17 cellular contexts compared by ENCODE assay signal in genomic region chr11:20030472-20030871, GRCh38.
"Had no signal": no experiment of that assay in that cellular context is flagged by ENCODE, and none has a peak within 500 bp of the region (broad histone marks: within the 10 kb centered on the region; RNA-seq: fewer than 3 reads in every experiment).

No MANE protein-coding gene starts in this region.

- H3K9ac ChIP-seq: neural progenitor cell, parathyroid adenoma had no signal

- H3K27me3 ChIP-seq: esophagus squamous epithelium, heart right ventricle, neural progenitor cell, vagina had no signal

- H3K9me3 ChIP-seq: esophagus squamous epithelium, heart right ventricle, vagina had no signal

- H3K4me3 Mint-ChIP-seq: activated CD8-positive, alpha-beta memory T cell treated with anti-CD3 and anti-CD28 coated beads, Interleukin-2, amount 10 ng/mL, durations not matched to agents 7 days and 5 days; activated naive CD8-positive, alpha-beta T cell treated with anti-CD3 and anti-CD28 coated beads, Interleukin-2, amount 10 ng/mL, durations not matched to agents 7 days and 5 days; activated T-cell treated with anti-CD3 and anti-CD28 coated beads, Interleukin-2, amount 50 U/mL, for 72 hours; neural progenitor cell had no signal

- H2AFZ ChIP-seq: neural progenitor cell, parathyroid adenoma had no signal

- H3K9me3 Mint-ChIP-seq: activated naive CD8-positive, alpha-beta T cell treated with anti-CD3 and anti-CD28 coated beads, Interleukin-2, amount 10 ng/mL, durations not matched to agents 7 days and 5 days; activated T-cell treated with anti-CD3 and anti-CD28 coated beads, Interleukin-2, amount 50 U/mL, for 72 hours; neural progenitor cell had no signal

- H3K4me3 ChIP-seq: esophagus squamous epithelium, heart right ventricle, neural progenitor cell, vagina had no signal

- H3K79me2 ChIP-seq: parathyroid adenoma had no signal

- H3K4me1 Mint-ChIP-seq: activated CD8-positive, alpha-beta memory T cell treated with anti-CD3 and anti-CD28 coated beads, Interleukin-2, amount 10 ng/mL, durations not matched to agents 7 days and 5 days; activated naive CD8-positive, alpha-beta T cell treated with anti-CD3 and anti-CD28 coated beads, Interleukin-2, amount 10 ng/mL, durations not matched to agents 7 days and 5 days had no signal

- FAIRE-seq: bronchial epithelial cell, endometrium, keratinocyte, small intestine had no signal

- H3K27ac Mint-ChIP-seq: activated CD8-positive, alpha-beta memory T cell treated with anti-CD3 and anti-CD28 coated beads, Interleukin-2, amount 10 ng/mL, durations not matched to agents 7 days and 5 days; activated naive CD8-positive, alpha-beta T cell treated with anti-CD3 and anti-CD28 coated beads, Interleukin-2, amount 10 ng/mL, durations not matched to agents 7 days and 5 days; activated T-cell treated with anti-CD3 and anti-CD28 coated beads, Interleukin-2, amount 50 U/mL, for 72 hours; neural progenitor cell had no signal

- ATAC-seq: activated CD4-positive, CD25-positive, alpha-beta regulatory T cell treated with anti-CD3 and anti-CD28 coated beads, Interleukin-2, amount 50 U/mL, for 24 hours; activated CD8-positive, alpha-beta memory T cell treated with anti-CD3 and anti-CD28 coated beads, Interleukin-2, amount 10 ng/mL, durations not matched to agents 7 days and 5 days; activated T-cell treated with anti-CD3 and anti-CD28 coated beads, Interleukin-2, amount 50 U/mL, for 72 hours; heart right ventricle had no signal

- H3K27ac ChIP-seq: neural progenitor cell, vagina had no signal

- DNase-seq: activated CD4-positive, alpha-beta T cell treated with anti-CD3 and anti-CD28 coated beads, Interleukin-2, amount 50 U/mL, for 48 hours; activated CD8-positive, alpha-beta memory T cell treated with anti-CD3 and anti-CD28 coated beads, Interleukin-2, amount 10 ng/mL, durations not matched to agents 7 days and 5 days; activated naive CD8-positive, alpha-beta T cell treated with anti-CD3 and anti-CD28 coated beads, Interleukin-2, amount 10 ng/mL, durations not matched to agents 7 days and 5 days; activated T-cell treated with anti-CD3 and anti-CD28 coated beads, Interleukin-2, amount 50 U/mL, for 72 hours; anterior cingulate cortex; esophagus squamous epithelium; foreskin melanocyte; heart right ventricle; retina; small intestine had no signal

- H3K36me3 Mint-ChIP-seq: activated CD8-positive, alpha-beta memory T cell treated with anti-CD3 and anti-CD28 coated beads, Interleukin-2, amount 10 ng/mL, durations not matched to agents 7 days and 5 days; activated naive CD8-positive, alpha-beta T cell treated with anti-CD3 and anti-CD28 coated beads, Interleukin-2, amount 10 ng/mL, durations not matched to agents 7 days and 5 days; neural progenitor cell had no signal

- H3K36me3 ChIP-seq: neural progenitor cell, vagina had no signal
